Comparison of ENCODE assay signal across 18 cellular contexts in genomic region chr14:74981833-74982232, GRCh38. TPM values are rescaled to one million over a fixed set of nuclear protein-coding genes. Genes with fewer than 3 reads are reported as not detected.
A peak's percentile ranks its signal among the peaks of the same experiment; 100 is the strongest.
DNase-seq lines count a peak whose midpoint lies in the region; ATAC-seq, FAIRE-seq and TF ChIP-seq lines count a peak whose summit lies in the region.
"Had no signal": no experiment of that assay in that cellular context is flagged by ENCODE, and none has a peak within 500 bp of the region (broad histone marks: within the 10 kb centered on the region; RNA-seq: fewer than 3 reads in every experiment).

No MANE protein-coding gene starts in this region.

- H3K27me3 ChIP-seq in astrocyte (ENCODE audit: insufficient read depth, low read length) (no peaks in the 10 kb centered on the region), thoracic aorta (replicated peaks; ENCODE audit: insufficient read depth) (no peaks in the 10 kb centered on the region)
- no peaks in the 10 kb centered on the region for H3K27me3 ChIP-seq in CD8-positive, alpha-beta memory T cell (ENCODE audit: insufficient read depth, low read length, poor library complexity, severe bottlenecking)

- H3K4me1 Mint-ChIP-seq in activated CD8-positive, alpha-beta memory T cell treated with anti-CD3 and anti-CD28 coated beads, Interleukin-2, amount 10 ng/mL, durations not matched to agents 7 days and 5 days, result peaks cover 2% of the 10 kb centered on the region
- H3K4me1 Mint-ChIP-seq in astrocyte (ENCODE audit: low read depth, unreplicated experiment) (peaks cover 9% of the 10 kb centered on the region), nephron (peaks cover 60% of the 10 kb centered on the region)
- H3K4me1 Mint-ChIP-seq in CD8-positive, alpha-beta memory T cell, result no peaks in the 10 kb centered on the region

- no peak overlapping the region for H3K27ac Mint-ChIP-seq in activated CD8-positive, alpha-beta memory T cell treated with anti-CD3 and anti-CD28 coated beads, Interleukin-2, amount 10 ng/mL, durations not matched to agents 7 days and 5 days
- no peak overlapping the region for H3K27ac Mint-ChIP-seq in astrocyte (ENCODE audit: unreplicated experiment)
- peak overlapping the region in 2 of 3 experiments; percentile 28 to 95 for H3K27ac Mint-ChIP-seq in nephron
- no peak overlapping the region for H3K27ac Mint-ChIP-seq in CD8-positive, alpha-beta memory T cell

- H3K36me3 ChIP-seq in astrocyte (ENCODE audit: insufficient read depth, low read length) (no peaks in the 10 kb centered on the region), thoracic aorta (no peaks in the 10 kb centered on the region)
- no peaks in the 10 kb centered on the region for H3K36me3 ChIP-seq in CD8-positive, alpha-beta memory T cell (ENCODE audit: insufficient read depth, low read length)

- no peak overlapping the region for H2AFZ ChIP-seq in astrocyte (ENCODE audit: low read depth, low read length)

- peaks cover 22% of the 10 kb centered on the region for H3K4me1 ChIP-seq in astrocyte (ENCODE audit: insufficient read depth, low read length)
- H3K4me1 ChIP-seq in thoracic aorta (ENCODE audit: control insufficient read depth in 1 of 2, low read depth in 2 of 2), result peaks cover 29 to 75% of the 10 kb centered on the region in 2 donors
- no peaks in the 10 kb centered on the region for H3K4me1 ChIP-seq in CD8-positive, alpha-beta memory T cell (ENCODE audit: insufficient read depth, low read length)

- H3K27ac ChIP-seq in astrocyte (ENCODE audit: low read depth, low read length) (no peak overlapping the region), thoracic aorta (peak overlapping the region; percentile 90 to 96)
- no peak overlapping the region for H3K27ac ChIP-seq in CD8-positive, alpha-beta memory T cell (ENCODE audit: low read depth, low read length)
- H3K27ac ChIP-seq: 22Rv1, C4-2B, KMS-11 had no signal

- H3K36me3 Mint-ChIP-seq in activated CD8-positive, alpha-beta memory T cell treated with anti-CD3 and anti-CD28 coated beads, Interleukin-2, amount 10 ng/mL, durations not matched to agents 7 days and 5 days, result no peaks in the 10 kb centered on the region
- H3K36me3 Mint-ChIP-seq in astrocyte (ENCODE audit: low read depth, unreplicated experiment), result no peaks in the 10 kb centered on the region
- H3K36me3 Mint-ChIP-seq in nephron (ENCODE audit: low read depth), result no peaks in the 10 kb centered on the region
- H3K36me3 Mint-ChIP-seq in CD8-positive, alpha-beta memory T cell, result no peaks in the 10 kb centered on the region

- H3K4me3 Mint-ChIP-seq in activated CD8-positive, alpha-beta memory T cell treated with anti-CD3 and anti-CD28 coated beads, Interleukin-2, amount 10 ng/mL, durations not matched to agents 7 days and 5 days, result no peak overlapping the region
- no peak overlapping the region for H3K4me3 Mint-ChIP-seq in astrocyte (ENCODE audit: unreplicated experiment)
- no peak overlapping the region for H3K4me3 Mint-ChIP-seq in nephron
- no peak overlapping the region for H3K4me3 Mint-ChIP-seq in CD8-positive, alpha-beta memory T cell

- no peaks in the 10 kb centered on the region for H3K79me2 ChIP-seq in astrocyte (ENCODE audit: insufficient read depth, low read length)

- POLR2A ChIA-PET in CD8-positive, alpha-beta memory T cell (lab: Charles Lee), result interaction anchor here (0.7 kb wide), 1 partner anchor 1738 kb away, joined by 5 read pairs; no protein-coding TSS in a partner anchor

- peak overlapping the region; percentile 51 for H3K4me2 ChIP-seq in astrocyte (ENCODE audit: low read length)
- H3K4me2 ChIP-seq: KMS-11 had no signal

- TF ChIP-seq CTCF in astrocyte (IDR thresholded peaks at IDR 0.05; ENCODE audit: insufficient read depth, low read depth, low read length), result no peak
- TF ChIP-seq CTCF in nephron (IDR thresholded peaks at IDR 0.05; ENCODE audit: unreplicated experiment in 3 of 3), result no peak
- TF ChIP-seq CTCF in thoracic aorta (IDR thresholded peaks at IDR 0.05), result no peak

- no peak for ATAC-seq in activated CD8-positive, alpha-beta memory T cell treated with anti-CD3 and anti-CD28 coated beads, Interleukin-2, amount 10 ng/mL, durations not matched to agents 7 days and 5 days
- no peak for ATAC-seq in thoracic aorta (ENCODE audit: insufficient number of reproducible peaks, low FRiP score, low read depth)
- ATAC-seq in GM21717 (IDR thresholded peaks at IDR 0.05; ENCODE audit: unreplicated experiment), result no peak
- ATAC-seq: Right ventricle myocardium inferior had no signal

- DNase-seq in activated CD8-positive, alpha-beta memory T cell treated with anti-CD3 and anti-CD28 coated beads, Interleukin-2, amount 50 U/mL, for 48 hours, result peak; percentile 15
- DNase-seq in activated CD8-positive, alpha-beta memory T cell treated with anti-CD3 and anti-CD28 coated beads, Interleukin-2, amount 10 ng/mL, durations not matched to agents 7 days and 5 days, result no peak
- DNase-seq in astrocyte (ENCODE audit: low read depth) (no peak), thoracic aorta (ENCODE audit: low spot score) (no peak), glomerular visceral epithelial cell (ENCODE audit: extremely low spot score) (no peak)
- DNase-seq in CD8-positive, alpha-beta memory T cell, result no peak
- DNase-seq: Caco-2, DMS53, NCI-H1092 treated with DMSO at 0.1 percent for 48 hours, NCI-H1694 treated with DMSO at 0.1 percent for 48 hours, NCI-H446 had no signal

- H3K9me3 ChIP-seq in astrocyte (ENCODE audit: insufficient read depth, low read depth, low read length) (no peaks in the 10 kb centered on the region), thoracic aorta (no peaks in the 10 kb centered on the region)
- H3K9me3 ChIP-seq in CD8-positive, alpha-beta memory T cell (ENCODE audit: low read length), result no peaks in the 10 kb centered on the region
- H3K9me3 ChIP-seq: Caco-2 had no signal

- H3K27me3 Mint-ChIP-seq in activated CD8-positive, alpha-beta memory T cell treated with anti-CD3 and anti-CD28 coated beads, Interleukin-2, amount 10 ng/mL, durations not matched to agents 7 days and 5 days, result no peaks in the 10 kb centered on the region
- peaks cover 4% of the 10 kb centered on the region for H3K27me3 Mint-ChIP-seq in astrocyte (ENCODE audit: low read depth, unreplicated experiment)
- peaks cover 8% of the 10 kb centered on the region for H3K27me3 Mint-ChIP-seq in nephron (ENCODE audit: low read depth)
- peaks cover 0 to 7% of the 10 kb centered on the region in 2 donors for H3K27me3 Mint-ChIP-seq in CD8-positive, alpha-beta memory T cell

- H3K9ac ChIP-seq in astrocyte (ENCODE audit: low read length), result no peak overlapping the region
- H3K9ac ChIP-seq: KMS-11 had no signal

- FAIRE-seq in astrocyte (lab: Jason Lieb, UNC), result no peak
- FAIRE-seq: GM18507 had no signal

- no peak overlapping the region for H3K4me3 ChIP-seq in astrocyte (ENCODE audit: insufficient read depth, low read depth, low read length)
- H3K4me3 ChIP-seq in thoracic aorta, result no peak overlapping the region
- H3K4me3 ChIP-seq in CD8-positive, alpha-beta memory T cell (ENCODE audit: low read length), result no peak overlapping the region

- CTCF ChIA-PET in activated CD8-positive, alpha-beta memory T cell treated with anti-CD3 and anti-CD28 coated beads, Interleukin-2, amount 10 ng/mL, durations not matched to agents 7 days and 5 days (lab: Charles Lee), result interaction anchor here (1.1 to 1.2 kb wide), 2 partner anchors 35 to 41 kb away, joined by 3 to 4 read pairs; no protein-coding TSS in a partner anchor
- CTCF ChIA-PET in CD8-positive, alpha-beta memory T cell (lab: Charles Lee), result no interaction called here

- H3K9me3 Mint-ChIP-seq in activated CD8-positive, alpha-beta memory T cell treated with anti-CD3 and anti-CD28 coated beads, Interleukin-2, amount 10 ng/mL, durations not matched to agents 7 days and 5 days (ENCODE audit: low read depth), result no peaks in the 10 kb centered on the region
- H3K9me3 Mint-ChIP-seq in astrocyte (ENCODE audit: unreplicated experiment), result no peaks in the 10 kb centered on the region
- H3K9me3 Mint-ChIP-seq in nephron, result no peaks in the 10 kb centered on the region
- no peaks in the 10 kb centered on the region for H3K9me3 Mint-ChIP-seq in CD8-positive, alpha-beta memory T cell

- H4K20me1 ChIP-seq in astrocyte (ENCODE audit: insufficient read depth, low read length), result no peaks in the 10 kb centered on the region

RNA-seq across cellular contexts. Expression of gene EIF2B2, which starts 20.9 kb away (rescaled TPM):
- 10 to 100 TPM; 47.9 to 54.0 TPM for total RNA-seq in activated CD8-positive, alpha-beta memory T cell treated with anti-CD3 and anti-CD28 coated beads, Interleukin-2, amount 10 ng/mL, durations not matched to agents 7 days and 5 days
- total RNA-seq in astrocyte (37.7 TPM in 2 replicates), thoracic aorta (10 to 100 TPM; 32.7 to 39.8 TPM)
- total RNA-seq in CD8-positive, alpha-beta memory T cell, result 10 to 100 TPM; 57.4 to 66.7 TPM
- polyA plus RNA-seq in CD8-positive, alpha-beta memory T cell, result 28.3 TPM

RNA-seq across cellular contexts. Expression of gene PGF, which starts 26.4 kb away (rescaled TPM):
- total RNA-seq in activated CD8-positive, alpha-beta memory T cell treated with anti-CD3 and anti-CD28 coated beads, Interleukin-2, amount 10 ng/mL, durations not matched to agents 7 days and 5 days, result under 1 TPM; 0.29 to 0.56 TPM
- total RNA-seq in astrocyte (2.5 and 3.5 TPM in 2 replicates), thoracic aorta (10 to 100 TPM; 34.4 to 75.3 TPM)
- total RNA-seq in CD8-positive, alpha-beta memory T cell, result under 1 TPM in 1 of 2 experiments, not detected in 1; 0.29 TPM
- polyA plus RNA-seq in CD8-positive, alpha-beta memory T cell, result not detected

RNA-seq across cellular contexts. Expression of gene RPS6KL1, which starts 58.8 kb away (rescaled TPM):
- 1 to 10 TPM; 2.5 to 3.6 TPM for total RNA-seq in activated CD8-positive, alpha-beta memory T cell treated with anti-CD3 and anti-CD28 coated beads, Interleukin-2, amount 10 ng/mL, durations not matched to agents 7 days and 5 days
- total RNA-seq in astrocyte (0.70 and 1.7 TPM in 2 replicates), thoracic aorta (10 to 100 TPM in 1 of 2 donors, 1 to 10 TPM in 1; 9.4 to 17.6 TPM)
- total RNA-seq in CD8-positive, alpha-beta memory T cell, result 1 to 10 TPM; 4.8 to 5.0 TPM
- not detected for polyA plus RNA-seq in CD8-positive, alpha-beta memory T cell

Comparison
In these comparisons a context has a peak if more than half of its experiments do, and no peak if none do; other contexts are left out.
1. H3K27ac Mint-ChIP-seq: peak in nephron (2 of 3); none in activated CD8-positive, alpha-beta memory T cell treated with anti-CD3 and anti-CD28 coated beads, Interleukin-2, amount 10 ng/mL, durations not matched to agents 7 days and 5 days (single experiment), astrocyte (single experiment) and CD8-positive, alpha-beta memory T cell (0 of 8).
2. H3K27ac ChIP-seq: peak in thoracic aorta (2 of 2); none in astrocyte (single experiment) and CD8-positive, alpha-beta memory T cell (single experiment).